8 cellular contexts compared by ENCODE assay signal in the genomic region with DNA sequence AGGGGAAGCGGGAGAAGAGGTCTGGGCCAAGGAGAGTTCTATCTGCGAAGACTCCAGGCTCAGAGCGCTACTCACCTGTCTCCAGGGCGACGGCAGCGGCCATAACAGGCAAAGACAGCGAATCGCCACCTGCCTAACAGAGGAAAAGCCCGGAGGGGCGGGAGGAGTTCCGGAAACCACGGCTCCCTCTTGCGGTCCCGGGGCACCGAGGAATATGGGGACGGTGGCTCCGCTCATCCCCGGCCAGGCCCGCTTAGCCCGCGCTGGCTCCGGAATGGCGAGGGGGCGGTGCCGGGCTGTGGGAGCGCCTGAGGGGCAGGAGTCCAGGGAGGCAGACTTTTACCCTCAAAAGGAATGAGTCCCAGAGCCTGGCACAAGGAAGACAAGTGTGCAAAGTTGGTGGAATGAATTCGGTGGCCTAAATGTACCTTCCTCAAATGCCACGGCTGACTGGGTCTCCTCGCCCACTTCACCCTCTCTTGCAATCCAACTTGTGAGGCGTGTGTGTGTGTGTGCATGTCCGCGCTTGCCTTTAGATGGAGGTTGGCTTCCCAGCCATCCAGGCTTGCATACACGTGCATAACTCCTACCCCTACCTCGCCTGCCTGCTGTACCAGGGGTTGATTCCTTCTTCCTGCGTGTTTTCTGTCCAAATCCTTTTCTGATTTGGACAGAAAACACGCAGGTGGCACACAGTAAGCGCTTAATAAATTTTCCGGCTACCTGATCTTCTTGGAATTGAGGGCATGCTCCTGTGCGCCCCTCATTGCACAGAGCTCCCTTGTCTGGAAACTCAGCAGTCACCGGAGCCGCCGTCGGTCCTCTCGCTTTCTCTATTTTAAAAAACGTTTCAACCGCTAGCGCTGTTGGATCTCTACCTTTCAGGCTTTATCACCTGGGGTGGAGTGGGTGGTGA. TPM values are rescaled to one million over a fixed set of nuclear protein-coding genes. Genes with fewer than 3 reads are reported as not detected.
DNase-seq lines count a peak whose midpoint lies in the region; ATAC-seq and TF ChIP-seq lines count a peak whose summit lies in the region.

No MANE protein-coding gene starts in this region.

- intact Hi-C loops in activated naive CD4-positive, alpha-beta T cell treated with anti-CD3 and anti-CD28 coated beads for 36 hours (cut with micrococcal nuclease): loop anchor here (5.0 kb wide), 3 partner anchors 102 to 1073 kb away; a partner anchor contains a TSS

- H3K36me3 Mint-ChIP-seq in stimulated activated naive CD8-positive, alpha-beta T cell treated with anti-CD3 and anti-CD28 coated beads, Interleukin-15, Interleukin-2, amounts not matched to agents 100 ng/mL and 50 ng/mL, for 24 hours (ENCODE audit: low read depth): peaks cover 9% of the 10 kb centered on the region
- H3K36me3 Mint-ChIP-seq in activated naive CD8-positive, alpha-beta T cell treated with anti-CD3 and anti-CD28 coated beads for 36 hours: peaks cover 15% of the 10 kb centered on the region
- peaks cover 10% of the 10 kb centered on the region for H3K36me3 Mint-ChIP-seq in activated naive CD4-positive, alpha-beta T cell treated with anti-CD3 and anti-CD28 coated beads for 36 hours (ENCODE audit: low read depth)

- no peak for DNase-seq in stimulated activated naive CD8-positive, alpha-beta T cell treated with anti-CD3 and anti-CD28 coated beads, Interleukin-15, Interleukin-2, amounts not matched to agents 100 U/mL and 50 U/mL, for 24 hours
- no peak for DNase-seq in activated naive CD8-positive, alpha-beta T cell treated with anti-CD3 and anti-CD28 coated beads for 36 hours
- DNase-seq in iPS-NIHi7 (ENCODE audit: extremely low spot score) (peak; percentile 82), WERI-Rb-1 (no peak)
- no peak for DNase-seq in activated naive CD4-positive, alpha-beta T cell treated with anti-CD3 and anti-CD28 coated beads for 36 hours

- no peak for ATAC-seq in stimulated activated naive CD8-positive, alpha-beta T cell treated with anti-CD3 and anti-CD28 coated beads, Interleukin-15, Interleukin-2, amounts not matched to agents 100 U/mL and 50 U/mL, for 24 hours
- ATAC-seq in HG03135 (IDR thresholded peaks at IDR 0.05; ENCODE audit: unreplicated experiment): no peak
- ATAC-seq in GM21619 (IDR thresholded peaks at IDR 0.05; ENCODE audit: unreplicated experiment): no peak

- H3K9me3 Mint-ChIP-seq in stimulated activated naive CD8-positive, alpha-beta T cell treated with anti-CD3 and anti-CD28 coated beads, Interleukin-15, Interleukin-2, amounts not matched to agents 100 ng/mL and 50 ng/mL, for 24 hours: no peaks in the 10 kb centered on the region
- no peaks in the 10 kb centered on the region for H3K9me3 Mint-ChIP-seq in activated naive CD8-positive, alpha-beta T cell treated with anti-CD3 and anti-CD28 coated beads for 36 hours
- H3K9me3 Mint-ChIP-seq in activated naive CD4-positive, alpha-beta T cell treated with anti-CD3 and anti-CD28 coated beads for 36 hours: no peaks in the 10 kb centered on the region

- peaks cover 3% of the 10 kb centered on the region for H3K9me3 ChIP-seq in WERI-Rb-1 (ENCODE audit: severe bottlenecking)

- H3K27me3 Mint-ChIP-seq in stimulated activated naive CD8-positive, alpha-beta T cell treated with anti-CD3 and anti-CD28 coated beads, Interleukin-15, Interleukin-2, amounts not matched to agents 100 ng/mL and 50 ng/mL, for 24 hours: peaks cover 17% of the 10 kb centered on the region
- H3K27me3 Mint-ChIP-seq in activated naive CD8-positive, alpha-beta T cell treated with anti-CD3 and anti-CD28 coated beads for 36 hours: peaks cover 8% of the 10 kb centered on the region
- no peaks in the 10 kb centered on the region for H3K27me3 Mint-ChIP-seq in activated naive CD4-positive, alpha-beta T cell treated with anti-CD3 and anti-CD28 coated beads for 36 hours (ENCODE audit: low read depth)

- H3K27me3 ChIP-seq in WERI-Rb-1 (ENCODE audit: insufficient read depth, low read depth, severe bottlenecking): no peaks in the 10 kb centered on the region

- H3K4me1 Mint-ChIP-seq in stimulated activated naive CD8-positive, alpha-beta T cell treated with anti-CD3 and anti-CD28 coated beads, Interleukin-15, Interleukin-2, amounts not matched to agents 100 ng/mL and 50 ng/mL, for 24 hours (ENCODE audit: low read depth): peaks cover 63% of the 10 kb centered on the region
- peaks cover 37% of the 10 kb centered on the region for H3K4me1 Mint-ChIP-seq in activated naive CD8-positive, alpha-beta T cell treated with anti-CD3 and anti-CD28 coated beads for 36 hours
- peaks cover 42% of the 10 kb centered on the region for H3K4me1 Mint-ChIP-seq in activated naive CD4-positive, alpha-beta T cell treated with anti-CD3 and anti-CD28 coated beads for 36 hours (ENCODE audit: low read depth)

- CTCF ChIA-PET in activated naive CD4-positive, alpha-beta T cell treated with anti-CD3 and anti-CD28 coated beads for 36 hours (lab: Charles Lee): no interaction called here

- H3K27ac ChIP-seq in WERI-Rb-1: no peak overlapping the region

- H3K4me3 Mint-ChIP-seq in stimulated activated naive CD8-positive, alpha-beta T cell treated with anti-CD3 and anti-CD28 coated beads, Interleukin-15, Interleukin-2, amounts not matched to agents 100 ng/mL and 50 ng/mL, for 24 hours: peak overlapping the region; percentile 72
- H3K4me3 Mint-ChIP-seq in activated naive CD8-positive, alpha-beta T cell treated with anti-CD3 and anti-CD28 coated beads for 36 hours: peak overlapping the region; percentile 78
- H3K4me3 Mint-ChIP-seq in activated naive CD4-positive, alpha-beta T cell treated with anti-CD3 and anti-CD28 coated beads for 36 hours: no peak overlapping the region

- no peak overlapping the region for H3K4me3 ChIP-seq in WERI-Rb-1 (ENCODE audit: low read depth, low read length)

- no peak for TF ChIP-seq CTCF in WERI-Rb-1 (IDR thresholded peaks at IDR 0.05; ENCODE audit: low read depth, low read length)

- no peaks in the 10 kb centered on the region; the same call in 1 of the 2 replicates for H3K36me3 ChIP-seq in WERI-Rb-1

- no peak overlapping the region for H3K27ac Mint-ChIP-seq in stimulated activated naive CD8-positive, alpha-beta T cell treated with anti-CD3 and anti-CD28 coated beads, Interleukin-15, Interleukin-2, amounts not matched to agents 100 ng/mL and 50 ng/mL, for 24 hours
- no peak overlapping the region for H3K27ac Mint-ChIP-seq in activated naive CD8-positive, alpha-beta T cell treated with anti-CD3 and anti-CD28 coated beads for 36 hours
- H3K27ac Mint-ChIP-seq in activated naive CD4-positive, alpha-beta T cell treated with anti-CD3 and anti-CD28 coated beads for 36 hours: no peak overlapping the region

RNA-seq across cellular contexts. Expression of a gene that starts 3.5 kb away (rescaled TPM):
- total RNA-seq in activated naive CD8-positive, alpha-beta T cell treated with anti-CD3 and anti-CD28 coated beads for 36 hours: 1 to 10 TPM; 1.4 to 1.8 TPM
- 1 to 10 TPM in 1 of 2 experiments, under 1 TPM in 1; 0.99 to 1.2 TPM for total RNA-seq in activated naive CD4-positive, alpha-beta T cell treated with anti-CD3 and anti-CD28 coated beads for 36 hours

RNA-seq across cellular contexts. Expression of a gene that starts 3.7 kb away (rescaled TPM):
- total RNA-seq in activated naive CD8-positive, alpha-beta T cell treated with anti-CD3 and anti-CD28 coated beads for 36 hours: 10 to 100 TPM; 20.1 to 21.6 TPM
- 10 to 100 TPM; 21.7 to 22.5 TPM for total RNA-seq in activated naive CD4-positive, alpha-beta T cell treated with anti-CD3 and anti-CD28 coated beads for 36 hours

RNA-seq across cellular contexts. Expression of a gene that starts 14.2 kb away (rescaled TPM):
- total RNA-seq in activated naive CD8-positive, alpha-beta T cell treated with anti-CD3 and anti-CD28 coated beads for 36 hours: 100 to 1,000 TPM; 127 to 128 TPM
- 10 to 100 TPM; 71.4 to 85.8 TPM for total RNA-seq in activated naive CD4-positive, alpha-beta T cell treated with anti-CD3 and anti-CD28 coated beads for 36 hours

RNA-seq across cellular contexts. Expression of a gene that starts 14.6 kb away (rescaled TPM):
- total RNA-seq in activated naive CD8-positive, alpha-beta T cell treated with anti-CD3 and anti-CD28 coated beads for 36 hours: 10 to 100 TPM; 14.8 to 15.8 TPM
- 1 to 10 TPM; 7.7 to 8.1 TPM for total RNA-seq in activated naive CD4-positive, alpha-beta T cell treated with anti-CD3 and anti-CD28 coated beads for 36 hours

RNA-seq across cellular contexts. Expression of a gene that starts 58.1 kb away (rescaled TPM):
- not detected for total RNA-seq in activated naive CD8-positive, alpha-beta T cell treated with anti-CD3 and anti-CD28 coated beads for 36 hours
- total RNA-seq in activated naive CD4-positive, alpha-beta T cell treated with anti-CD3 and anti-CD28 coated beads for 36 hours: not detected
